In the genomic region with DNA sequence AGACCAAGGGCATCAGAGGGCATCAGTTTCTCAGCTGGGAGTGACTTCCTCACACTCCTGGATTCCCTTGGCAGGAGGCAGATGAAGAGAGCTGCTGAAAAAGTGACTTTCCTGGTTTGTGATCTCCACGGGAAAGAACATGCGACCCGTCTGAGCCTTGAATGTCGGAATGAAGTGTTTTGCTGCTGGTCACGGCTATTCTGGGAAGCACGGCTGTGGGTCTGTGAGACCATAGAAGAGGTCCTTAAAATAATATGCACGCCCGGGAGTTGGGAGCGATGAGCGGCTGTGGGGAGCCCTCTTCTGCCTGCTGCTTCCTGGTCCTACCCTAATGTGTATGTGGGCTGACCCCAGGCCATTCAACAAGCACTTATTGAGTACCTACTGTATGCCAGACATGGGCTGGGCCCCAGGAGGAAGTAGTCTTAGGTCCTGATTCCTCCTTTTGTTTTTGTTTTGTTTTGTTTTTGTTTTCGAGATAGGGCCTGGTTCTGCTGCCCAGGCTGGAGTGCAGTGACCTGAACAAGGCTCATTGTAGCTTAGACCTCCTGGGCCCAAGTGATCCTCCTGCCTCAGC, we compare ENCODE assay signal across 1 cellular context.
TF ChIP-seq lines count a peak whose summit lies in the region.

No MANE protein-coding gene starts in this region.

TF ChIP-seq in IMR-90, 13 proteins besides CTCF, POLR2A, EP300 and RAD21:
- no peak for TF ChIP-seq SMC3 (IDR thresholded peaks at IDR 0.05; ENCODE audit: low read depth, low read length)
- no peak for TF ChIP-seq RFX5 (IDR thresholded peaks at IDR 0.05; ENCODE audit: low read depth, low read length)
- no peak for TF ChIP-seq CHD1 (IDR thresholded peaks at IDR 0.05; ENCODE audit: low read depth, low read length)
- no peak for TF ChIP-seq RCOR1 (IDR thresholded peaks at IDR 0.05; ENCODE audit: insufficient replicate concordance, low read length)
